8 cellular contexts compared by ENCODE assay signal in genomic region chr1:21508580-21509350, GRCh38. TPM values are rescaled to one million over a fixed set of nuclear protein-coding genes. Genes with fewer than 3 reads are reported as not detected.
DNase-seq lines count a peak whose midpoint lies in the region; ATAC-seq and TF ChIP-seq lines count a peak whose summit lies in the region.

No MANE protein-coding gene starts in this region.

- H3T11ph ChIP-seq in H9 (ENCODE audit: low read length): no peak overlapping the region

- H3K4me1 ChIP-seq in H9 (ENCODE audit: insufficient read depth, low read length): 0 out of 2 replicates have a peak, but pooled peaks cover 2% of the 10 kb centered on the region

- peaks cover 11% of the 10 kb centered on the region for H3K23me2 ChIP-seq in H9 (ENCODE audit: insufficient read length, low read depth, low read length, poor library complexity, severe bottlenecking)

- H3K4me3 ChIP-seq in AG04450 (ENCODE audit: low read depth, low read length): peak overlapping the region; percentile 33

- DNase-seq in AG04450 (ENCODE audit: low read depth, low spot score): no peak
- peak; percentile 90 for DNase-seq in H9
- DNase-seq in RPMI8226: peak; percentile 86
- peak; percentile 76 for DNase-seq in activated naive CD4-positive, alpha-beta T cell treated with anti-CD3 and anti-CD28 coated beads, Interleukin-2, amount 50 U/mL, for 16 hours
- peak; percentile 84 for DNase-seq in left cardiac atrium
- DNase-seq in retina: peak; percentile 73
- DNase-seq in NCI-H524 treated with DMSO at 0.1 percent for 48 hours (lab: John Stamatoyannopoulos, UW): no peak

- H2BK20ac ChIP-seq in H9 (ENCODE audit: low read depth, low read length, poor library complexity, severe bottlenecking): no peak overlapping the region

- no peak overlapping the region for H3K18ac ChIP-seq in H9 (ENCODE audit: insufficient read length, low read depth, low read length)

- WGBS in H9 (ENCODE audit: extremely low coverage, insufficient read length, low lambda C conversion rate): no CpG with 5 or more reads among the region's 45 CpGs

- H2BK120ac ChIP-seq in H9 (ENCODE audit: low read depth, low read length, poor library complexity, severe bottlenecking): no peak overlapping the region

- peaks cover 7% of the 10 kb centered on the region; the same call in 1 of the 2 replicates for H3K79me2 ChIP-seq in H9 (ENCODE audit: insufficient read depth, low read length)

- H4K5ac ChIP-seq in H9 (ENCODE audit: insufficient read length, low read depth, low read length): no peak overlapping the region

- no peak overlapping the region for H4K8ac ChIP-seq in H9 (replicated peaks; ENCODE audit: insufficient read length, low read depth, low read length)

- no peaks in the 10 kb centered on the region for H4K20me1 ChIP-seq in H9 (ENCODE audit: control insufficient read depth, insufficient read depth, insufficient read length)

- H3K14ac ChIP-seq in H9 (ENCODE audit: insufficient read depth, low read length): peak overlapping the region; percentile 37; the same call in 1 of the 2 replicates

- H3K27ac ChIP-seq in AG04450 (ENCODE audit: low read depth, low read length) (no peak overlapping the region), H9 (ENCODE audit: insufficient read length, low read depth, low read length) (no peak overlapping the region)

- no peak overlapping the region for H3K9ac ChIP-seq in H9 (ENCODE audit: extremely low read depth, insufficient read length, low read length)

- ATAC-seq in left cardiac atrium: peak; percentile 78 to 82
- ATAC-seq in GM21723 (IDR thresholded peaks at IDR 0.05; ENCODE audit: unreplicated experiment): no peak

- H3K9me3 Mint-ChIP-seq in H9: no peaks in the 10 kb centered on the region; a peak in 1 of 5 replicates

- H3K36me3 Mint-ChIP-seq in H9 (ENCODE audit: insufficient read depth in 1 of 3, low read depth in 3 of 3): peaks cover 0 to 14% (median 11%) of the 10 kb centered on the region in 3 experiments; a peak in 3 of 7 replicates

- H3K79me1 ChIP-seq in H9 (ENCODE audit: insufficient read depth, low read depth, low read length, poor library complexity, severe bottlenecking): no peaks in the 10 kb centered on the region

- H3K23ac ChIP-seq in H9 (ENCODE audit: insufficient read length, low read depth, low read length): no peak overlapping the region

- no peaks in the 10 kb centered on the region; the same call in 1 of the 2 replicates for H3K9me3 ChIP-seq in AG04450 (ENCODE audit: control insufficient read depth, insufficient read depth, low read length)
- H3K9me3 ChIP-seq in H9 (ENCODE audit: control insufficient read depth, low read depth, low read length): no peaks in the 10 kb centered on the region

- no peak overlapping the region for H4K91ac ChIP-seq in H9 (ENCODE audit: insufficient read length, low read depth, low read length)

- no peak overlapping the region for H3K56ac ChIP-seq in H9 (ENCODE audit: insufficient read length, low read depth, low read length)

- H3K4me2 ChIP-seq in H9 (ENCODE audit: insufficient read depth, insufficient read length, low read length): peak overlapping the region; percentile 43

- no peak overlapping the region for H2BK5ac ChIP-seq in H9 (ENCODE audit: insufficient read length, low read length)

- CTCF ChIA-PET in AG04450 (lab: Charles Lee): interaction anchor here (0.5 to 2.5 kb wide), 5 partner anchors 10 to 87 kb away, joined by 3 to 14 read pairs (median 3); no protein-coding TSS in a partner anchor

- no peak overlapping the region for H2BK12ac ChIP-seq in H9 (ENCODE audit: insufficient read length, low read depth, low read length)

- H2BK15ac ChIP-seq in H9 (ENCODE audit: low read depth, low read length): no peak overlapping the region

- no peak overlapping the region for H3K4ac ChIP-seq in H9 (ENCODE audit: low read depth, low read length)

- POLR2A ChIA-PET in AG04450 (lab: Yijun Ruan, JAX): no interaction called here

- no peak overlapping the region; a peak in 2 of 7 replicates for H3K27ac Mint-ChIP-seq in H9

- H3K27me3 ChIP-seq in AG04450 (ENCODE audit: control insufficient read depth, insufficient read depth, low read length): peaks cover 33% of the 10 kb centered on the region
- H3K27me3 ChIP-seq in H9 (ENCODE audit: insufficient read depth, low read length): peaks cover 3% of the 10 kb centered on the region; the same call in 1 of the 2 replicates

- peak overlapping the region; percentile 66 to 79 for H3K4me3 Mint-ChIP-seq in H9

- H3K27me3 Mint-ChIP-seq in H9 (ENCODE audit: low read depth): peaks cover 31% of the 10 kb centered on the region

- intact Hi-C loops in left cardiac atrium (cut with DNase I): loop anchor here (1.0 to 10.0 kb wide), 3 partner anchors 66 to 134 kb away; no protein-coding TSS in a partner anchor

- H2AFZ ChIP-seq in H9 (ENCODE audit: low read length): no peak overlapping the region

- TF ChIP-seq CTCF in AG04450 (IDR thresholded peaks at IDR 0.05; ENCODE audit: low read depth, low read length) (peak; percentile 48), H9 (conservative IDR thresholded peaks at IDR 0.05) (peak; percentile 68)

- H2AK5ac ChIP-seq in H9 (ENCODE audit: insufficient read length, low read length): no peak overlapping the region

- peaks cover 31 to 32% of the 10 kb centered on the region in 2 experiments for H3K4me1 Mint-ChIP-seq in H9

RNA-seq across cellular contexts. Expression of gene ALPL, which starts 0.5 kb away (rescaled TPM):
- polyA plus RNA-seq in AG04450 (2011; rRNA removed): 1.8 and 3.0 TPM in 2 replicates
- 1.3 and 2.2 TPM in 2 replicates for polyA minus RNA-seq in AG04450 (2011; rRNA and poly(A)+ RNA removed)
- total RNA-seq in H9 (2021) (84.8 and 92.9 TPM in 2 replicates), left cardiac atrium (10 to 100 TPM; 14.7 to 38.5 TPM)

Comparison
In these comparisons a context has a peak if more than half of its experiments do, and no peak if none do; other contexts are left out.
1. DNase-seq: peak in H9 (single experiment), RPMI8226 (single experiment), activated naive CD4-positive, alpha-beta T cell treated with anti-CD3 and anti-CD28 coated beads, Interleukin-2, amount 50 U/mL, for 16 hours (single experiment), left cardiac atrium (single experiment) and retina (single experiment); none in AG04450 (single experiment) and NCI-H524 treated with DMSO at 0.1 percent for 48 hours (single experiment).